In genomic region chr6:50030777-50031562, GRCh38 we compare ENCODE assay signal across 8 cellular contexts. TPM values are rescaled to one million over a fixed set of nuclear protein-coding genes. Genes with fewer than 3 reads are reported as not detected.
DNase-seq lines count a peak whose midpoint lies in the region; ATAC-seq and TF ChIP-seq lines count a peak whose summit lies in the region.

No MANE protein-coding gene starts in this region.

- no peak overlapping the region for H3K4me3 ChIP-seq in iPS DF 6.9 (ENCODE audit: low read length)
- H3K4me3 ChIP-seq in prostate gland: no peak overlapping the region

- H3K9me3 ChIP-seq in iPS DF 6.9 (ENCODE audit: control insufficient read depth, insufficient read depth, low read length) (no peaks in the 10 kb centered on the region), prostate gland (no peaks in the 10 kb centered on the region)

- no peak overlapping the region for H3K27ac ChIP-seq in iPS DF 6.9 (ENCODE audit: low read length)
- no peak overlapping the region for H3K27ac ChIP-seq in prostate gland

- no peak for TF ChIP-seq POLR2A in prostate gland (IDR thresholded peaks at IDR 0.05)

- H3K4me1 ChIP-seq in iPS DF 6.9 (ENCODE audit: control insufficient read depth, insufficient read depth, low read length) (no peaks in the 10 kb centered on the region), prostate gland (replicated peaks) (no peaks in the 10 kb centered on the region)

- H3K36me3 ChIP-seq in iPS DF 6.9 (ENCODE audit: control insufficient read depth, insufficient read depth, low read length) (no peaks in the 10 kb centered on the region), prostate gland (no peaks in the 10 kb centered on the region)

- WGBS in iPS DF 6.9 (ENCODE audit: insufficient coverage, insufficient read length): no CpG with 5 or more reads among the region's 18 CpGs
- WGBS in prostate gland: 40% methylated on average over 18 of the region's 18 CpGs

- no peaks in the 10 kb centered on the region for H3K27me3 ChIP-seq in iPS DF 6.9 (ENCODE audit: control insufficient read depth, insufficient read depth, low read length)
- H3K27me3 ChIP-seq in prostate gland (replicated peaks; ENCODE audit: insufficient read depth): no peaks in the 10 kb centered on the region

- intact Hi-C loops in prostate gland (cut with DNase I): no loop called here

- no peak for ATAC-seq in GM21737 (IDR thresholded peaks at IDR 0.05; ENCODE audit: unreplicated experiment)

- TF ChIP-seq CTCF in prostate gland (IDR thresholded peaks at IDR 0.05): no peak

- peak; percentile 73 for DNase-seq in D341Med (ENCODE audit: low spot score)
- DNase-seq in HCEC 1CT: peak; percentile 38
- DNase-seq in NCI-H82 treated with DMSO at 0.1 percent for 48 hours (lab: John Stamatoyannopoulos, UW; ENCODE audit: unreplicated experiment): peak; percentile 64
- DNase-seq in iPS DF 6.9 (ENCODE audit: low read depth, low spot score): peak; percentile 67
- DNase-seq in GM19240 (ENCODE audit: insufficient read length, low spot score): no peak
- no peak for DNase-seq in hypothalamus (lab: John Stamatoyannopoulos, UW)
- DNase-seq in prostate gland (ENCODE audit: low spot score): no peak

RNA-seq across cellular contexts. Expression of gene DEFB110, which starts 9.2 kb away (rescaled TPM):
- not detected for total RNA-seq in prostate gland

RNA-seq across cellular contexts. Expression of gene DEFB112, which starts 18.8 kb away (rescaled TPM):
- not detected for total RNA-seq in prostate gland

Comparison
In these comparisons a context has a peak if more than half of its experiments do, and no peak if none do; other contexts are left out.
1. DNase-seq: peak in D341Med (single experiment), HCEC 1CT (single experiment), NCI-H82 treated with DMSO at 0.1 percent for 48 hours (single experiment) and iPS DF 6.9 (single experiment); none in GM19240 (single experiment), hypothalamus (0 of 51) and prostate gland (single experiment).